Comparison of ENCODE assay signal across 1 cellular context in the genomic region with DNA sequence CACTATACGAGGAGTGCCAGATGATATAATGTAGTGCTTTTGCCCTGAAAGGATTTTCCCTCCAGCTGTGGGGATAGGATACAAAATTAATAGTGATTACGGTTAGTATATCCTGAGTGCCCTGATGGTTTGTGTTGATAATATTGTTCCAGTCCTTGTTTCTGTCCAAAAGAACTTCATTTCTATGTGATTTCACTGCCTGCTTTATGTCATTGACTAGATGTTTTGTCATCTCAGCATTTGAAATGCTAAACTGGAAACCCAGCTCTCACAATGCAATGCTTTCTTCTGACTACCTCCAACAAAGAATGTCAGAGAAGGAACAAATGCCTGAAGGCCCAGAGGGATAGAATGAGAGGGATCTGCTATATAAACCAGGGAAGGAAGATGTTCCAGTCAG.
A peak's percentile ranks its signal among the peaks of the same experiment; 100 is the strongest.
TF ChIP-seq lines count a peak whose summit lies in the region.

No MANE protein-coding gene starts in this region.

TF ChIP-seq in SK-N-SH, 30 proteins besides CTCF, POLR2A, EP300 and RAD21 (continued from another document):
- TF ChIP-seq RFX5 (IDR thresholded peaks at IDR 0.05; ENCODE audit: low read length) (no peak), NFIC (IDR thresholded peaks at IDR 0.05; ENCODE audit: borderline replicate concordance) (no peak), GABPA (IDR thresholded peaks at IDR 0.05; ENCODE audit: low read depth) (no peak), GATA2 (CRISPR knock-in tag; IDR thresholded peaks at IDR 0.05) (peak; percentile 70), TCF12 (IDR thresholded peaks at IDR 0.05) (peak; percentile 23; the same call in 1 of the 2 replicates), SMC3 (IDR thresholded peaks at IDR 0.05; ENCODE audit: low read depth, low read length) (no peak), FOSL2 (IDR thresholded peaks at IDR 0.05; ENCODE audit: borderline replicate concordance, low read depth) (no peak), MXI1 (IDR thresholded peaks at IDR 0.05; ENCODE audit: low read depth, low read length) (no peak), FOXJ3 (CRISPR knock-in tag; IDR thresholded peaks at IDR 0.05) (no peak), ELF1 (IDR thresholded peaks at IDR 0.05) (no peak), TAF1 (IDR thresholded peaks at IDR 0.05; ENCODE audit: borderline replicate concordance, low read depth, low read length) (no peak), YY1 (IDR thresholded peaks at IDR 0.05; ENCODE audit: low read depth) (no peak), EZH2phosphoT487 (IDR thresholded peaks at IDR 0.05; ENCODE audit: borderline replicate concordance, low read depth) (no peak)
- TF ChIP-seq, protein P1, sequence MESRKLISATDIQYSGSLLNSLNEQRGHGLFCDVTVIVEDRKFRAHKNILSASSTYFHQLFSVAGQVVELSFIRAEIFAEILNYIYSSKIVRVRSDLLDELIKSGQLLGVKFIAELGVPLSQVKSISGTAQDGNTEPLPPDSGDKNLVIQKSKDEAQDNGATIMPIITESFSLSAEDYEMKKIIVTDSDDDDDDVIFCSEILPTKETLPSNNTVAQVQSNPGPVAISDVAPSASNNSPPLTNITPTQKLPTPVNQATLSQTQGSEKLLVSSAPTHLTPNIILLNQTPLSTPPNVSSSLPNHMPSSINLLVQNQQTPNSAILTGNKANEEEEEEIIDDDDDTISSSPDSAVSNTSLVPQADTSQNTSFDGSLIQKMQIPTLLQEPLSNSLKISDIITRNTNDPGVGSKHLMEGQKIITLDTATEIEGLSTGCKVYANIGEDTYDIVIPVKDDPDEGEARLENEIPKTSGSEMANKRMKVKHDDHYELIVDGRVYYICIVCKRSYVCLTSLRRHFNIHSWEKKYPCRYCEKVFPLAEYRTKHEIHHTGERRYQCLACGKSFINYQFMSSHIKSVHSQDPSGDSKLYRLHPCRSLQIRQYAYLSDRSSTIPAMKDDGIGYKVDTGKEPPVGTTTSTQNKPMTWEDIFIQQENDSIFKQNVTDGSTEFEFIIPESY (IDR thresholded peaks at IDR 0.05; ENCODE audit: borderline replicate concordance, low read depth): no peak
